In genomic region chr6:36962874-36963273, GRCh38 we compare ENCODE assay signal across 9 cellular contexts. TPM values are rescaled to one million over a fixed set of nuclear protein-coding genes. Genes with fewer than 3 reads are reported as not detected.
DNase-seq lines count a peak whose midpoint lies in the region; ATAC-seq, FAIRE-seq and TF ChIP-seq lines count a peak whose summit lies in the region.
"Had no signal": no experiment of that assay in that cellular context is flagged by ENCODE, and none has a peak within 500 bp of the region (broad histone marks: within the 10 kb centered on the region; RNA-seq: fewer than 3 reads in every experiment).

No MANE protein-coding gene starts in this region.

- H3K4me3 Mint-ChIP-seq in osteocyte (ENCODE audit: unreplicated experiment) (no peak overlapping the region), type B pancreatic cell (no peak overlapping the region)

- peak; percentile 92 for DNase-seq in GM12891 (ENCODE audit: insufficient read length, low spot score)
- DNase-seq in NOMO-1 treated with DMSO at 0.1 percent for 48 hours (lab: John Stamatoyannopoulos, UW; ENCODE audit: unreplicated experiment), result peak; percentile 99
- DNase-seq in activated T-cell treated with anti-CD3 and anti-CD28 coated beads for 4 hours, result peak; percentile 62
- peak; percentile 68 for DNase-seq in fibroblast of pulmonary artery (ENCODE audit: low read depth)
- DNase-seq in osteocyte (ENCODE audit: extremely low spot score, unreplicated experiment), result no peak
- DNase-seq in type B pancreatic cell (ENCODE audit: extremely low spot score, unreplicated experiment), result no peak
- no peak for DNase-seq in NK-92 (lab: John Stamatoyannopoulos, UW; ENCODE audit: unreplicated experiment)

- no peaks in the 10 kb centered on the region for H3K9me3 Mint-ChIP-seq in osteocyte (ENCODE audit: unreplicated experiment)
- no peaks in the 10 kb centered on the region for H3K9me3 Mint-ChIP-seq in type B pancreatic cell

- FAIRE-seq in GM12891 (lab: Jason Lieb, UNC), result peak; percentile 77

- H3K4me3 ChIP-seq in fibroblast of pulmonary artery (replicated peaks; ENCODE audit: low read depth, low read length), result no peak overlapping the region

- H3K27ac Mint-ChIP-seq in osteocyte (ENCODE audit: unreplicated experiment) (peak overlapping the region; percentile 5), type B pancreatic cell (peak overlapping the region; percentile 19)

- H3K4me1 Mint-ChIP-seq in osteocyte (ENCODE audit: unreplicated experiment) (peaks cover 15% of the 10 kb centered on the region), type B pancreatic cell (ENCODE audit: unreplicated experiment) (peaks cover 7% of the 10 kb centered on the region)

- H3K27me3 Mint-ChIP-seq in osteocyte (ENCODE audit: unreplicated experiment), result no peaks in the 10 kb centered on the region
- no peaks in the 10 kb centered on the region for H3K27me3 Mint-ChIP-seq in type B pancreatic cell

- no peak for ATAC-seq in GM18909 (IDR thresholded peaks at IDR 0.05; ENCODE audit: poor library complexity, unreplicated experiment)

- TF ChIP-seq CTCF in fibroblast of pulmonary artery (IDR thresholded peaks at IDR 0.05; ENCODE audit: low read length, missing control alignments) (no peak), osteocyte (IDR thresholded peaks at IDR 0.05) (no peak), type B pancreatic cell (conservative IDR thresholded peaks at IDR 0.05) (no peak)

- H3K36me3 Mint-ChIP-seq in osteocyte (ENCODE audit: unreplicated experiment) (peaks cover 9% of the 10 kb centered on the region), type B pancreatic cell (peaks cover 6% of the 10 kb centered on the region)

- no peak for TF ChIP-seq POLR2A in GM12891 (IDR thresholded peaks at IDR 0.05; ENCODE audit: low read depth, low read length)

TF ChIP-seq in GM12891, 5 proteins besides CTCF, POLR2A, EP300 and RAD21:
- no peak for TF ChIP-seq POU2F2 (IDR thresholded peaks at IDR 0.05; ENCODE audit: low read depth, low read length)
- peak; percentile 70 for TF ChIP-seq SPI1 (IDR thresholded peaks at IDR 0.05; ENCODE audit: low read depth, low read length)
- no peak for TF ChIP-seq POLR2AphosphoS5 (IDR thresholded peaks at IDR 0.05; ENCODE audit: low read depth, low read length)
- TF ChIP-seq PAX5 (IDR thresholded peaks at IDR 0.05; ENCODE audit: insufficient read depth, low read length, severe bottlenecking), result no peak
- no peak for TF ChIP-seq TAF1 (IDR thresholded peaks at IDR 0.05; ENCODE audit: low read depth, low read length)

RNA-seq across cellular contexts. Expression of gene PI16, which starts 8.3 kb away (rescaled TPM):
- 0.19 TPM for polyA plus RNA-seq in GM12891 (2012; ENCODE audit: low read depth, missing spikeins)
- total RNA-seq in osteocyte (not detected in 2 replicates), type B pancreatic cell (ENCODE audit: low replicate concordance) (not detected in 2 replicates)
- total RNA-seq: myocyte had no signal

RNA-seq across cellular contexts. Expression of gene MTCH1, which starts 23.1 kb away (rescaled TPM):
- 96.3 TPM for polyA plus RNA-seq in GM12891 (2012; ENCODE audit: low read depth, missing spikeins)
- 175 and 180 TPM in 2 replicates for total RNA-seq in osteocyte
- total RNA-seq in type B pancreatic cell (ENCODE audit: low replicate concordance), result 163 and 184 TPM in 2 replicates

RNA-seq across cellular contexts. Expression of gene FGD2, which starts 42.6 kb away (rescaled TPM):
- 6.1 TPM for polyA plus RNA-seq in GM12891 (2012; ENCODE audit: low read depth, missing spikeins)
- total RNA-seq in osteocyte (not detected in 2 replicates), type B pancreatic cell (ENCODE audit: low replicate concordance) (0.10 TPM in 1 of 2 replicates, not detected in the other)
- total RNA-seq: myocyte had no signal

Comparison
In these comparisons a context has a peak if more than half of its experiments do, and no peak if none do; other contexts are left out.
1. DNase-seq: peak in GM12891 (single experiment), NOMO-1 treated with DMSO at 0.1 percent for 48 hours (single experiment), activated T-cell treated with anti-CD3 and anti-CD28 coated beads for 4 hours (single experiment) and fibroblast of pulmonary artery (single experiment); none in osteocyte (single experiment), type B pancreatic cell (single experiment) and NK-92 (single experiment).